Comparison of ENCODE assay signal across 8 cellular contexts in the genomic region with DNA sequence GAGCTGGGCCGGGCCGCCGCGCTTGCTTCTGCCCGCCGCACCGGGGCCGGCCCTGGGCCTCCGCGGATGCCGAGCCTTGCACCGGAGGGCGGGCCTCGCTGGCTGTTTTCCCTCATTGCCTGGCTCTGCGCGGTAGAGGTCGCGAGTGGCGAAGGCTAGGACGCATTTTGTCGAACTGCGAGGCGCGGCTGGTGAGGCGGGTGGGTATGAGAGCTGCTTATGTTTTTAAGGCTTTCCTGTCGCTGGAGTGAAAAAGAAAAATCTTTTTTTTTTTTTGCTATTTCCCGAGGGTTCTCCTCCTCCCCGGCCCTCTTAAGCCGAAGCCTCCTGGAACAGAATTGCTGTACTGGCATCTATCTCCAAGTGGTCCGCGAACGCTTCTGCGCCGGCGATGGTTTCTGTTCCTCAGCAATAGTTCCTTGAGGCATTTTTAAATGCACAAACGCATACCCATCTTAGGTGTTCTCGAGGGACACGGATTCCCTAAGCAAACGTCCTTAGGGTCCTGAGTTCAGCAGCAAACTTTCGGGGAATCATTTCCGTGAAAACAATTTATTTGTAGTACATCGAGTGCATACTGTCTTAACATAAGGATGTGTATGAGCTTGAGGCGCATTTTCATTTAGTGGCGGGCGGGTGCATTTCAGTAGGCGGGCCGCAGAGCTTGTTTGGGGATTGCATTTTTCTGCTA. TPM values are rescaled to one million over a fixed set of nuclear protein-coding genes. Genes with fewer than 3 reads are reported as not detected.
A peak's percentile ranks its signal among the peaks of the same experiment; 100 is the strongest.
DNase-seq lines count a peak whose midpoint lies in the region; ATAC-seq and TF ChIP-seq lines count a peak whose summit lies in the region.

No MANE protein-coding gene starts in this region.

- peak overlapping the region; percentile 100 for H2AFZ ChIP-seq in GM23248
- H2AFZ ChIP-seq in KMS-11 (ENCODE audit: low read depth) = peak overlapping the region; percentile 83

- no peaks in the 10 kb centered on the region for H3K9me2 ChIP-seq in GM23248 (ENCODE audit: insufficient read depth)

- H3K79me2 ChIP-seq in GM23248 (ENCODE audit: insufficient read depth) (peaks cover 49% of the 10 kb centered on the region), KMS-11 (ENCODE audit: insufficient read depth, low read depth) (peaks cover 52% of the 10 kb centered on the region)

- H3F3A ChIP-seq in GM23248 (ENCODE audit: insufficient read depth) = 0 out of 2 replicates have a peak, but pooled peaks cover 5% of the 10 kb centered on the region

- H3K4me3 ChIP-seq in GM23248 = peak overlapping the region; percentile 100
- no peak overlapping the region for H3K4me3 ChIP-seq in KMS-11 (IDR thresholded peaks at IDR 0.05; ENCODE audit: insufficient read depth, low read depth, low read length)
- H3K4me3 ChIP-seq in SK-N-MC = peak overlapping the region; percentile 99
- H3K4me3 ChIP-seq in heart right ventricle = peak overlapping the region; percentile 47 to 86 (median 72)

- intact Hi-C loops in heart right ventricle (cut with DNase I) (loop anchor here in 8 of 10 donors (2.0 to 10.0 kb wide), 14 partner anchors 63 to 305 kb away; a partner anchor contains a TSS), posterior vena cava (cut with DNase I) (no loop called here)

- H3K4me2 ChIP-seq in GM23248 (ENCODE audit: unreplicated experiment) = peak overlapping the region; percentile 92
- H3K4me2 ChIP-seq in KMS-11 = peak overlapping the region; percentile 79

- WGBS in GM23248 (ENCODE audit: low coverage in 1 of 2, low lambda C conversion rate in 2 of 2, missing lambda C conversion rate in 2 of 2), 2 experiments = 1 to 2% methylated on average over 34 to 47 of the region's 47 CpGs
- 0 to 1% (median 1%) methylated on average over 39 to 47 of the region's 47 CpGs for WGBS in adipose tissue, 3 donors
- 0 to 1% methylated on average over 47 of the region's 47 CpGs for WGBS in heart right ventricle, 2 donors

- H4K20me1 ChIP-seq in GM23248 (ENCODE audit: insufficient read depth) = no peaks in the 10 kb centered on the region
- no peaks in the 10 kb centered on the region for H4K20me1 ChIP-seq in KMS-11 (ENCODE audit: insufficient read depth)

- peak overlapping the region; percentile 70 for H3K27ac ChIP-seq in GM23248
- peak overlapping the region; percentile 78 for H3K27ac ChIP-seq in KMS-11
- peak overlapping the region; percentile 67; the same call in 1 of the 2 replicates for H3K27ac ChIP-seq in SK-N-MC
- peak overlapping the region; percentile 88 for H3K27ac ChIP-seq in adipose tissue (ENCODE audit: low read depth, low read length)
- peak overlapping the region; percentile 84 to 99 (median 96) for H3K27ac ChIP-seq in heart right ventricle

- H3K4me1 ChIP-seq in GM23248 (ENCODE audit: insufficient read depth) (peaks cover 10% of the 10 kb centered on the region), KMS-11 (ENCODE audit: low read depth, poor library complexity, severe bottlenecking) (peaks cover 33% of the 10 kb centered on the region), heart right ventricle (peaks cover 3 to 52% (median 39%) of the 10 kb centered on the region in 9 donors)

- H3K9me3 ChIP-seq in GM23248 (ENCODE audit: low read depth) = no peaks in the 10 kb centered on the region
- no peaks in the 10 kb centered on the region for H3K9me3 ChIP-seq in SK-N-MC (ENCODE audit: low read depth, low read length)
- peaks cover 0 to 4% (median 0%) of the 10 kb centered on the region in 11 donors for H3K9me3 ChIP-seq in heart right ventricle

- peak; percentile 4 to 81 (median 70) for ATAC-seq in heart right ventricle

- H3K36me3 ChIP-seq in GM23248 (ENCODE audit: low read depth) = peaks cover 10% of the 10 kb centered on the region
- peaks cover 8% of the 10 kb centered on the region for H3K36me3 ChIP-seq in KMS-11 (ENCODE audit: insufficient read depth)
- H3K36me3 ChIP-seq in SK-N-MC (ENCODE audit: insufficient read depth, low read length) = peaks cover 31% of the 10 kb centered on the region
- H3K36me3 ChIP-seq in heart right ventricle = peaks cover 0 to 41% (median 0%) of the 10 kb centered on the region in 9 donors

- H3K9ac ChIP-seq in GM23248 = peak overlapping the region; percentile 84
- H3K9ac ChIP-seq in KMS-11 = peak overlapping the region; percentile 74
- peak overlapping the region; percentile 78 for H3K9ac ChIP-seq in SK-N-MC (ENCODE audit: insufficient read length)

- peak; percentile 68 for DNase-seq in G401 (ENCODE audit: low spot score)
- DNase-seq in GM23248 = peak; percentile 82
- DNase-seq in SK-N-MC (ENCODE audit: low read depth, low spot score) = peak; percentile 24
- peak; percentile 70 to 72 for DNase-seq in heart right ventricle
- DNase-seq in posterior vena cava (ENCODE audit: low spot score) = peak; percentile 87
- peak; percentile 73 for DNase-seq in ureter (ENCODE audit: low spot score)

- TF ChIP-seq CTCF in KMS-11 (conservative IDR thresholded peaks at IDR 0.05; ENCODE audit: low read depth, low read length) (no peak), heart right ventricle (IDR thresholded peaks at IDR 0.05) (peak in 3 of 9 donors; percentile 25 to 31 (median 29))

- in situ Hi-C loops in G401 (cut with HindIII; ENCODE audit: low sequenced_read_pairs) (no loop called here), GM23248 (cut with MboI) (loop anchor here (25.0 kb wide), 1 partner anchor 298 kb away; a partner anchor contains a TSS)

- H3K27me3 ChIP-seq in GM23248 (replicated peaks; ENCODE audit: insufficient read depth) (no peaks in the 10 kb centered on the region), KMS-11 (ENCODE audit: insufficient read depth, low read depth) (no peaks in the 10 kb centered on the region), heart right ventricle (no peaks in the 10 kb centered on the region)

RNA-seq across cellular contexts. Expression of a gene that starts 0.6 kb away (rescaled TPM):
- 6.2 and 9.3 TPM in 2 replicates for total RNA-seq in G401 (2014; rRNA removed; shearing (Covaris generic))
- total RNA-seq in GM23248 (2014; rRNA removed; shearing (Covaris generic)) = 6.3 and 8.3 TPM in 2 replicates
- polyA plus RNA-seq in GM23248 (2016; fragmentation: Nextera tagmentation; extraction: Ambion mirVana) = 6.6 and 8.4 TPM in 2 replicates
- 10 to 100 TPM; 10.2 to 41.9 (median 17.6) TPM for polyA plus RNA-seq in adipose tissue
- 10 to 100 TPM; 15.0 to 36.3 (median 19.3) TPM for total RNA-seq in heart right ventricle
- 10 to 100 TPM in 1 of 2 donors, 1 to 10 TPM in 1; 8.8 to 71.5 TPM for polyA plus RNA-seq in heart right ventricle
- 10 to 100 TPM; 46.4 to 51.0 TPM for total RNA-seq in posterior vena cava
- total RNA-seq in ureter = 68.1 TPM

Comparison
In these comparisons a context has a peak if more than half of its experiments do, and no peak if none do; other contexts are left out.
1. DNase-seq: peak in every context shown above with its lines; median percentile 87 in posterior vena cava; 82 in GM23248; 73 in ureter; 71 in heart right ventricle; 68 in G401; 24 in SK-N-MC.
2. intact Hi-C loops: an anchor here in heart right ventricle (2.0 to 10.0 kb wide); none called in posterior vena cava.